ENCODE assay signal across 22 cellular contexts in the genomic region with DNA sequence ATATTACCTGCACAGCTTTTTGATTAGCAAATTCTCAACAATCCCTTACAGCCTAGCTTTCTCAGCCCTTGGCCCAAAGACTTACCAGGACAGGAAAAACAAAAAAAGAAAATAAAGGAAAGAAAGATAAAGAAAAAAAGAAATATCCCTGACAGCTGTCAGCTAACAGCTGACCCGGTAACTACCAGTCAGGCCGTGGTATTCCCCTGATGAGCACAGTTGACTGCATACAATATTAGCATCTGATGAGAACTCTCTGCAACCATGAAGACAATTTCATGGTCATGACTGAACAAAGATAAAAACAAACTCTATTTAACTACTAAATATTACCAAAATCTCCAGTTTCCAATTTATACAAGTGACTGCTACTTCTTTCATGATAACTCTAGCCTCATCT.
"Had no signal": no experiment of that assay in that cellular context is flagged by ENCODE, and none has a peak within 500 bp of the region (broad histone marks: within the 10 kb centered on the region; RNA-seq: fewer than 3 reads in every experiment).

No MANE protein-coding gene starts in this region.

- ATAC-seq: naive thymus-derived CD4-positive, alpha-beta T cell; natural killer cell; pancreas; psoas muscle; right cardiac atrium; stimulated activated effector memory CD8-positive, alpha-beta T cell treated with anti-CD3 and anti-CD28 coated beads, Interleukin-12 subunit alpha, Interleukin-12 subunit beta, amount 100 ng/mL, for 72 hours; stimulated activated naive B cell treated with anti-CD40 and anti-IgM and Interleukin-4, amounts not matched to agents 10 μg/mL and 1 μg/mL and 100 μg/mL, for 72 hours had no signal

- H3K27me3 Mint-ChIP-seq: naive thymus-derived CD4-positive, alpha-beta T cell; stimulated activated naive B cell treated with anti-CD40 and anti-IgM and Interleukin-4, amounts not matched to agents 10 μg/mL and 1 μg/mL and 100 μg/mL, for 72 hours; stimulated activated naive CD8-positive, alpha-beta T cell treated with anti-CD3 and anti-CD28 coated beads, Interleukin-15, Interleukin-2, amounts not matched to agents 100 ng/mL and 50 ng/mL, for 24 hours had no signal

- H3K27ac Mint-ChIP-seq: naive thymus-derived CD4-positive, alpha-beta T cell; natural killer cell; nephron; stimulated activated effector memory CD8-positive, alpha-beta T cell treated with anti-CD3 and anti-CD28 coated beads, Interleukin-12 subunit alpha, Interleukin-12 subunit beta, amount 100 ng/mL, for 72 hours; stimulated activated naive B cell treated with anti-CD40 and anti-IgM and Interleukin-4, amounts not matched to agents 10 μg/mL and 1 μg/mL and 100 μg/mL, for 72 hours; stimulated activated naive CD8-positive, alpha-beta T cell treated with anti-CD3 and anti-CD28 coated beads, Interleukin-15, Interleukin-2, amounts not matched to agents 100 ng/mL and 50 ng/mL, for 24 hours had no signal

- DNase-seq: naive thymus-derived CD4-positive, alpha-beta T cell; natural killer cell; nucleus accumbens; pancreas; psoas muscle; right cardiac atrium; right lobe of liver; sigmoid colon; small intestine; stimulated activated CD4-positive, alpha-beta T cell treated with anti-CD3 and anti-CD28 coated beads, Interleukin-15, amount 100 ng/mL, for 24 hours; stimulated activated CD4-positive, alpha-beta T cell treated with anti-CD3 and anti-CD28 coated beads, Interleukin-2, amount 100 ng/mL, for 24 hours; stimulated activated CD4-positive, alpha-beta T cell treated with anti-CD3 and anti-CD28 coated beads, Interleukin-2, amount 100 ng/mL, for 48 hours; stimulated activated CD4-positive, alpha-beta T cell treated with anti-CD3 and anti-CD28 coated beads, Interleukin-4, amount 100 ng/mL, for 24 hours; stimulated activated naive B cell treated with anti-CD40 and anti-IgM and Interleukin-4, amounts not matched to agents 10 μg/mL and 1 μg/mL and 100 μg/mL, for 72 hours; stimulated activated naive CD4-positive, alpha-beta T cell treated with Interleukin-2 at 50 U/mL for 16 hours; stomach; thyroid gland; trophoblast cell; upper lobe of left lung had no signal

- H3K4me1 Mint-ChIP-seq: naive thymus-derived CD4-positive, alpha-beta T cell; natural killer cell; stimulated activated effector memory CD8-positive, alpha-beta T cell treated with anti-CD3 and anti-CD28 coated beads, Interleukin-12 subunit alpha, Interleukin-12 subunit beta, amount 100 ng/mL, for 72 hours; stimulated activated naive B cell treated with anti-CD40 and anti-IgM and Interleukin-4, amounts not matched to agents 10 μg/mL and 1 μg/mL and 100 μg/mL, for 72 hours had no signal

- H3K36me3 Mint-ChIP-seq: naive thymus-derived CD4-positive, alpha-beta T cell; stimulated activated effector memory CD8-positive, alpha-beta T cell treated with anti-CD3 and anti-CD28 coated beads, Interleukin-12 subunit alpha, Interleukin-12 subunit beta, amount 100 ng/mL, for 72 hours; stimulated activated naive B cell treated with anti-CD40 and anti-IgM and Interleukin-4, amounts not matched to agents 10 μg/mL and 1 μg/mL and 100 μg/mL, for 72 hours had no signal

- H3K4me3 Mint-ChIP-seq: naive thymus-derived CD4-positive, alpha-beta T cell; natural killer cell; nephron; stimulated activated effector memory CD8-positive, alpha-beta T cell treated with anti-CD3 and anti-CD28 coated beads, Interleukin-12 subunit alpha, Interleukin-12 subunit beta, amount 100 ng/mL, for 72 hours; stimulated activated naive B cell treated with anti-CD40 and anti-IgM and Interleukin-4, amounts not matched to agents 10 μg/mL and 1 μg/mL and 100 μg/mL, for 72 hours; stimulated activated naive CD8-positive, alpha-beta T cell treated with anti-CD3 and anti-CD28 coated beads, Interleukin-15, Interleukin-2, amounts not matched to agents 100 ng/mL and 50 ng/mL, for 24 hours had no signal
